ENCODE assay signal across 1 cellular context in genomic region chr7:11831727-11832495, GRCh38.
TF ChIP-seq lines count a peak whose summit lies in the region.

Gene THSD7A, minus strand, starts transcription at chr7:11832198. Its CDS starts 252 bp downstream, at chr7:11831946.

TF ChIP-seq in H1, 55 proteins besides CTCF, POLR2A, EP300 and RAD21 (continued from another document):
- 0 out of 2 replicates have a peak, but pooled peaks have one; percentile 23 for TF ChIP-seq PHF8 (conservative IDR thresholded peaks at IDR 0.05; ENCODE audit: low read depth, low read length)
